Comparison of ENCODE assay signal across 8 cellular contexts in the genomic region with DNA sequence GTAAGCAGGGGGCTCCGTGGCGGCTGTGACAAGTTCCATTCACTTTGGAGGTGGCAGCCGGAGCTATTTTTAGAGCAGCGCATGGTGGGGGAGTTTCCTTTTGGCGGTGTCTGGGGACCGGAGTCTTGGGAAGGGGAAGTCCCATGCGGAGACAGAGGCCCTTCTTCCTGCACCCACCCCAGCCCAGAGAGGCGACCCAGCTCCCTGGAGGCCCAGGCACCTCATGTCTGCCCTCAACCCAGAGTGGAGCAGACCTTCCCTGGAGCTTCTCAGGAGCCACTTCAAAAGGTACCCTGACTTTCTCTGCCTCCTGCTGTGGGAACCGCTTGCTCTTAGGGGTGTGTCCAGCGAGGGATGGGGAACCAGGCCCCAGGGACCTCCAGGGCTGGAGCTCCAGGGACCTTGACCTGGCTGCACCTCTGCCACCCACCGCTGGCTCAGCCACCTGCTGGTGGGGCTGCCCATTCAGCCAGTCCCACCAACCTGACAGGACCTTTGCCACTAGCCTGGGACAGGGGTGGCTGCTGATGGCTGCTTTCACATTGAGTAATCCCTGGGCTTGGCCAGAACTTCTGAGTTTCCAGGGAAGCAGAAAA. TPM values are rescaled to one million over a fixed set of nuclear protein-coding genes. Genes with fewer than 3 reads are reported as not detected.
A peak's percentile ranks its signal among the peaks of the same experiment; 100 is the strongest.
DNase-seq lines count a peak whose midpoint lies in the region; ATAC-seq and TF ChIP-seq lines count a peak whose summit lies in the region.

No MANE protein-coding gene starts in this region.

- H3K27me3 ChIP-seq in colonic mucosa = no peaks in the 10 kb centered on the region

- H3K9ac ChIP-seq in colonic mucosa (ENCODE audit: low read depth in 2 of 2, low read length in 2 of 2) = peak overlapping the region in 1 of 2 donors; percentile 3

- TF ChIP-seq CTCF in fibroblast of villous mesenchyme (IDR thresholded peaks at IDR 0.05; ENCODE audit: insufficient read depth, low read depth, low read length) = peak; percentile 9
- TF ChIP-seq CTCF in colonic mucosa (IDR thresholded peaks at IDR 0.05) = no peak

- H3K36me3 ChIP-seq in colonic mucosa = no peaks in the 10 kb centered on the region

- peak; percentile 15 for TF ChIP-seq POLR2A in GM18505 (IDR thresholded peaks at IDR 0.05; ENCODE audit: borderline replicate concordance, extremely low read depth, insufficient read depth, insufficient read length)

- ATAC-seq in GM18505 (IDR thresholded peaks at IDR 0.05; ENCODE audit: unreplicated experiment) = peak; percentile 38
- ATAC-seq in HG02678 (IDR thresholded peaks at IDR 0.05; ENCODE audit: unreplicated experiment) = peak; percentile 39

- intact Hi-C loops in colonic mucosa (cut with DNase I) = loop anchor here (10.0 kb wide), 1 partner anchor 167 kb away; no protein-coding TSS in a partner anchor

- no peak overlapping the region for H3K27ac ChIP-seq in colonic mucosa

- H3K4me3 ChIP-seq in fibroblast of villous mesenchyme (ENCODE audit: low read depth, low read length) = no peak overlapping the region
- no peak overlapping the region for H3K4me3 ChIP-seq in colonic mucosa

- no peaks in the 10 kb centered on the region for H3K9me3 ChIP-seq in colonic mucosa

- H3K4me1 ChIP-seq in colonic mucosa = peaks cover 5% of the 10 kb centered on the region

- DNase-seq in SKM-1 (lab: John Stamatoyannopoulos, UW; ENCODE audit: unreplicated experiment) = peak; percentile 61
- peak; percentile 21 for DNase-seq in fibroblast of villous mesenchyme (ENCODE audit: low read depth)
- DNase-seq in stimulated activated CD8-positive, alpha-beta memory T cell treated with anti-CD3 and anti-CD28 coated beads, Interleukin-12 subunit alpha, Interleukin-12 subunit beta, amount 100 ng/mL, for 4 hours (ENCODE audit: low read depth) = peak; percentile 21
- DNase-seq in LoVo (ENCODE audit: low spot score) = no peak
- no peak for DNase-seq in colonic mucosa
- no peak for DNase-seq in NCI-H510A treated with DMSO at 0.1 percent for 48 hours (lab: John Stamatoyannopoulos, UW)

RNA-seq across cellular contexts. Expression of a gene that starts 34.1 kb away (rescaled TPM):
- total RNA-seq in fibroblast of villous mesenchyme (41.9 and 43.2 TPM in 2 replicates), colonic mucosa (10 to 100 TPM; 77.8 to 83.4 TPM)

Comparison
In these comparisons a context has a peak if more than half of its experiments do, and no peak if none do; other contexts are left out.
1. DNase-seq: peak in SKM-1 (single experiment), fibroblast of villous mesenchyme (single experiment) and stimulated activated CD8-positive, alpha-beta memory T cell treated with anti-CD3 and anti-CD28 coated beads, Interleukin-12 subunit alpha, Interleukin-12 subunit beta, amount 100 ng/mL, for 4 hours (single experiment); none in LoVo (single experiment), colonic mucosa (single experiment) and NCI-H510A treated with DMSO at 0.1 percent for 48 hours (single experiment).